In the genomic region with DNA sequence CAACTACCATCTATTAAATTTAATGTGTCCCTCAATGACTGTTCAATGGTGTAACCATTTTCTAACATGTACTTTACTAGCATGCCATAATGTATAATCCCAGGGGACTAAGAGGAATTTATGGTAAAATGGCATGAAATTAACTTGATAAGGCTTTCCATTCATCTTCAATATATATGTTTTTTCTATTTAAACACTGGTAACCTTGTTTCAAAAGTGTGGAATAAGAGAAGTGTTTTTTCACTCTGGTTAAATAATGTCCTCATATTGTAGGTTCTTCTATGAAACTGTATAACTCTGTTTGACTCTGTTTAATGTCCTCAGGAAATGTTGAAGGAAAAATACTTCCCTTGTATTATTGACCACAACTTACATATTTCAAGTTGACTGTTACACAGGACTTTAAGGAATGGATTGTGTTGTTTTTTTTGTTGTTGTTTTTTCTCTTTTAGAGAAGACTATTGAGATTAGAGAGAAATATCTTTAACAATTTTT, we compare ENCODE assay signal across 1 cellular context.
TF ChIP-seq lines count a peak whose summit lies in the region.

No MANE protein-coding gene starts in this region.

TF ChIP-seq in SK-N-SH treated with all-trans-retinoic acid at 6 μM for 48 hours, 23 proteins besides CTCF, POLR2A, EP300 and RAD21 (continued from another document):
- TF ChIP-seq CSDC2 (CRISPR knock-in tag; IDR thresholded peaks at IDR 0.05): no peak
- TF ChIP-seq SNAI2 (CRISPR knock-in tag; IDR thresholded peaks at IDR 0.05): no peak
- TF ChIP-seq ISL1 (CRISPR knock-in tag; IDR thresholded peaks at IDR 0.05): no peak
- no peak for TF ChIP-seq ZNF8 (CRISPR knock-in tag; IDR thresholded peaks at IDR 0.05)
